ENCODE assay signal across 21 cellular contexts in the genomic region with DNA sequence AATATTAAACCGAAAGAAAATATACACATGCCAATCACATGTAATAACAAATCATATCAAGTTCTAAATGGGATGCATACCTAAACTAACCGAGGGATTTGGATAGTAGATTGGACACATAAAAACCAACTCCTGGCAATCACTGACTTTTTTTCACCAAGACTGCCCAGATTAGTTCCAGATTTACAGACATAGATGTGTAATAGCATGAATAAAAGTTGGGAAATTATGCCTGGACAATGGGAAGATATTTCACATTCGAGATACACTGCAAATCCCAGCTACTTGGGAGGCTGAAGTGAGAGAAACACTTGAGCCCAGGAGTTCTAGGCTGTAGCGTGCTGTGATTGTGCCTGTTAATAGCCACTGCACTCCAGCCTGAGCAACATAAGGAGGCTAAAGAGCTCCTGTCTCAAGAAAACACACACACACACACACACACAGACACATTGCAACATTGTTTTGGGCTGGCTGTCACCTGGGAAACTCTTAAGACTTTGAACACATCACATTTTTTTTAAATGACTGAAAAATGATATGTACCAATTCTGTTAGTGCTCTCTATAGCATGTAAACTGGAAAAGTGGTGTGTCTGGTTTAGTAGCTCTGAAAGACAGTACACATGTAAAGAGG. TPM values are rescaled to one million over a fixed set of nuclear protein-coding genes. Genes with fewer than 3 reads are reported as not detected.
DNase-seq lines count a peak whose midpoint lies in the region; ATAC-seq, FAIRE-seq and TF ChIP-seq lines count a peak whose summit lies in the region.
"Had no signal": no experiment of that assay in that cellular context is flagged by ENCODE, and none has a peak within 500 bp of the region (broad histone marks: within the 10 kb centered on the region; RNA-seq: fewer than 3 reads in every experiment).

No MANE protein-coding gene starts in this region.

- no peak overlapping the region for H3K4me3 ChIP-seq in A549
- no peak overlapping the region for H3K4me3 ChIP-seq in astrocyte (ENCODE audit: insufficient read depth, low read depth, low read length)
- H3K4me3 ChIP-seq in fibroblast of mammary gland (ENCODE audit: control insufficient read depth, low read depth, low read length): no peak overlapping the region
- H3K4me3 ChIP-seq: SK-N-MC had no signal

- ATAC-seq in A549 (no peak), foreskin keratinocyte (no peak)

- 43% methylated on average over 4 of the region's 4 CpGs for WGBS in A549 (ENCODE audit: missing lambda C conversion rate)

- H3K4me1 Mint-ChIP-seq in astrocyte (ENCODE audit: low read depth, unreplicated experiment): peaks cover 10% of the 10 kb centered on the region

- TF ChIP-seq EP300 in A549 (IDR thresholded peaks at IDR 0.05): no peak

- DNase-seq in A549 (ENCODE audit: low read depth in 1 of 2, low spot score in 1 of 2) (peak in 1 of 2 experiments; percentile 5), LHCN-M2 (ENCODE audit: low read depth) (peak; percentile 53), astrocyte (ENCODE audit: low read depth) (no peak), fibroblast of mammary gland (ENCODE audit: low read depth) (peak; percentile 59), hepatic stellate cell (ENCODE audit: low spot score) (no peak), foreskin keratinocyte (no peak), HPDE6-E6E7 (ENCODE audit: extremely low spot score) (no peak), NCI-H748 (lab: John Stamatoyannopoulos, UW; ENCODE audit: unreplicated experiment) (no peak)
- DNase-seq: DMS79 treated with DMSO at 0.1 percent for 48 hours; NCI-H1436 treated with DMSO at 0.1 percent for 48 hours; NCI-H2029; NCI-H748 treated with DMSO at 0.1 percent for 48 hours; NK-92 treated with Interleukin-12 subunit alpha and Interleukin-12 subunit beta, amount 100 ng/mL, for 24 hours; SHP77 had no signal

- no peaks in the 10 kb centered on the region for H3K9me3 Mint-ChIP-seq in astrocyte (ENCODE audit: unreplicated experiment)

- H3K4me1 ChIP-seq in A549: no peaks in the 10 kb centered on the region
- H3K4me1 ChIP-seq in astrocyte (ENCODE audit: insufficient read depth, low read length): no peaks in the 10 kb centered on the region
- H3K4me1 ChIP-seq in foreskin keratinocyte: no peaks in the 10 kb centered on the region

- POLR2A ChIA-PET in A549 (lab: Yijun Ruan, JAX): no interaction called here

- H3K79me2 ChIP-seq in astrocyte (ENCODE audit: insufficient read depth, low read length): no peaks in the 10 kb centered on the region

- H3K27me3 Mint-ChIP-seq in astrocyte (ENCODE audit: low read depth, unreplicated experiment): peaks cover under 1% of the 10 kb centered on the region

- no peak for TF ChIP-seq CTCF in A549 (IDR thresholded peaks at IDR 0.05)
- no peak for TF ChIP-seq CTCF in astrocyte (IDR thresholded peaks at IDR 0.05; ENCODE audit: insufficient read depth, low read depth, low read length)
- no peak for TF ChIP-seq CTCF in fibroblast of mammary gland (conservative IDR thresholded peaks at IDR 0.05; ENCODE audit: control insufficient read depth, insufficient read depth, low read depth, low read length)
- TF ChIP-seq CTCF in foreskin keratinocyte (conservative IDR thresholded peaks at IDR 0.05): no peak

- FAIRE-seq in A549 (lab: Jason Lieb, UNC) (peak; percentile 96), astrocyte (lab: Jason Lieb, UNC) (peak; percentile 74)
- FAIRE-seq: A204.1, D721Med, H54 had no signal

- no peak overlapping the region for H2AFZ ChIP-seq in astrocyte (ENCODE audit: low read depth, low read length)

- H3K9ac ChIP-seq in astrocyte (ENCODE audit: low read length): no peak overlapping the region
- H3K9ac ChIP-seq: KMS-11 had no signal

- no peak for TF ChIP-seq POLR2A in A549 (IDR thresholded peaks at IDR 0.05; ENCODE audit: low read length)

- no peaks in the 10 kb centered on the region for H3K27me3 ChIP-seq in astrocyte (ENCODE audit: insufficient read depth, low read length)
- H3K27me3 ChIP-seq in foreskin keratinocyte: no peaks in the 10 kb centered on the region

- H3K9me3 ChIP-seq in A549 (no peaks in the 10 kb centered on the region), astrocyte (ENCODE audit: insufficient read depth, low read depth, low read length) (no peaks in the 10 kb centered on the region)

- no peak overlapping the region for H3K4me3 Mint-ChIP-seq in astrocyte (ENCODE audit: unreplicated experiment)

- no peaks in the 10 kb centered on the region for H3K36me3 Mint-ChIP-seq in astrocyte (ENCODE audit: low read depth, unreplicated experiment)

- no peak overlapping the region for H3K27ac Mint-ChIP-seq in astrocyte (ENCODE audit: unreplicated experiment)

- H3K36me3 ChIP-seq in astrocyte (ENCODE audit: insufficient read depth, low read length): no peaks in the 10 kb centered on the region

- CTCF ChIA-PET in A549 (lab: Yijun Ruan, JAX): no interaction called here

- TF ChIP-seq RAD21 in A549 (conservative IDR thresholded peaks at IDR 0.05 in 1 of 2, IDR thresholded peaks at IDR 0.05 in 1 of 2): no peak

- no peak overlapping the region for H3K27ac ChIP-seq in A549
- H3K27ac ChIP-seq in astrocyte (ENCODE audit: low read depth, low read length): no peak overlapping the region
- no peak overlapping the region for H3K27ac ChIP-seq in foreskin keratinocyte
- H3K27ac ChIP-seq: C4-2B, KMS-11, SK-N-MC had no signal

- H3K4me2 ChIP-seq in A549: no peak overlapping the region
- H3K4me2 ChIP-seq in astrocyte (ENCODE audit: low read length): no peak overlapping the region
- H3K4me2 ChIP-seq: KMS-11 had no signal

- H4K20me1 ChIP-seq in astrocyte (ENCODE audit: insufficient read depth, low read length): no peaks in the 10 kb centered on the region

TF ChIP-seq in A549, 52 proteins besides CTCF, POLR2A, EP300 and RAD21:
- no peak for TF ChIP-seq RCOR1 (IDR thresholded peaks at IDR 0.05; ENCODE audit: low read depth, low read length)
- TF ChIP-seq BHLHE40 (IDR thresholded peaks at IDR 0.05; ENCODE audit: low read depth, low read length): no peak
- TF ChIP-seq, protein P1, sequence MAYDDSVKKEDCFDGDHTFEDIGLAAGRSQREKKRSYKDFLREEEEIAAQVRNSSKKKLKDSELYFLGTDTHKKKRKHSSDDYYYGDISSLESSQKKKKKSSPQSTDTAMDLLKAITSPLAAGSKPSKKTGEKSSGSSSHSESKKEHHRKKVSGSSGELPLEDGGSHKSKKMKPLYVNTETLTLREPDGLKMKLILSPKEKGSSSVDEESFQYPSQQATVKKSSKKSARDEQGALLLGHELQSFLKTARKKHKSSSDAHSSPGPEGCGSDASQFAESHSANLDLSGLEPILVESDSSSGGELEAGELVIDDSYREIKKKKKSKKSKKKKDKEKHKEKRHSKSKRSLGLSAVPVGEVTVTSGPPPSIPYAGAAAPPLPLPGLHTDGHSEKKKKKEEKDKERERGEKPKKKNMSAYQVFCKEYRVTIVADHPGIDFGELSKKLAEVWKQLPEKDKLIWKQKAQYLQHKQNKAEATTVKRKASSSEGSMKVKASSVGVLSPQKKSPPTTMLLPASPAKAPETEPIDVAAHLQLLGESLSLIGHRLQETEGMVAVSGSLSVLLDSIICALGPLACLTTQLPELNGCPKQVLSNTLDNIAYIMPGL (CRISPR knock-in tag; IDR thresholded peaks at IDR 0.05; ENCODE audit: borderline replicate concordance): no peak
- TF ChIP-seq MYC (IDR thresholded peaks at IDR 0.05; ENCODE audit: borderline replicate concordance, low read length): no peak
- no peak for TF ChIP-seq EHMT2 (IDR thresholded peaks at IDR 0.05; ENCODE audit: low read depth)
- TF ChIP-seq SMC3 (IDR thresholded peaks at IDR 0.05): no peak
- TF ChIP-seq FOXS1 (CRISPR knock-in tag; IDR thresholded peaks at IDR 0.05): no peak
- TF ChIP-seq GATA3 (IDR thresholded peaks at IDR 0.05; ENCODE audit: borderline replicate concordance): no peak
- TF ChIP-seq CBX8 (IDR thresholded peaks at IDR 0.05): no peak
- no peak for TF ChIP-seq ZC3H11A (IDR thresholded peaks at IDR 0.05)
- TF ChIP-seq ESRRA (IDR thresholded peaks at IDR 0.05; ENCODE audit: borderline replicate concordance, low read length): no peak
- TF ChIP-seq MAZ (IDR thresholded peaks at IDR 0.05; ENCODE audit: borderline replicate concordance, low read depth, low read length): no peak
- no peak for TF ChIP-seq TFCP2L1 (CRISPR knock-in tag; IDR thresholded peaks at IDR 0.05)
- no peak for TF ChIP-seq MAFK (IDR thresholded peaks at IDR 0.05; ENCODE audit: partially characterized antibody)
- TF ChIP-seq HOXB5 (CRISPR knock-in tag; IDR thresholded peaks at IDR 0.05): no peak

RNA-seq across cellular contexts. Expression of a gene that starts 5.7 kb away (rescaled TPM):
- polyA plus RNA-seq in A549 (2011; rRNA removed): 0.03 and 0.04 TPM in 2 replicates
- polyA plus RNA-seq in A549 (2012; cell fraction: cytosol; rRNA removed): not detected in 2 replicates
- polyA plus RNA-seq in A549 (2012; cell fraction: nucleus; rRNA removed): 0.06 and 0.17 TPM in 2 replicates
- 0.08 TPM in 1 of 3 replicates, not detected in the others for polyA plus RNA-seq in A549 (2017; fragmentation: RNase III; extraction: RNeasy Plus Mini Kit Qiagen cat#74134 plus additional on column Dnase treatment)
- polyA minus RNA-seq in A549 (2011; rRNA and poly(A)+ RNA removed): not detected in 2 replicates
- total RNA-seq in LHCN-M2 (2014; rRNA removed): 0.11 and 0.38 TPM in 2 replicates
- polyA plus RNA-seq in LHCN-M2 (2012): 0.26 TPM
- total RNA-seq in astrocyte: 0.07 TPM in 1 of 2 replicates, not detected in the other
- 0.07 and 0.11 TPM in 2 replicates for total RNA-seq in foreskin keratinocyte
- polyA plus RNA-seq in foreskin keratinocyte: not detected in 2 replicates
- total RNA-seq: MCF 10A had no signal

Comparison
In these comparisons a context has a peak if more than half of its experiments do, and no peak if none do; other contexts are left out.
1. DNase-seq: peak in LHCN-M2 (single experiment) and fibroblast of mammary gland (single experiment); none in astrocyte (single experiment), hepatic stellate cell (single experiment), foreskin keratinocyte (0 of 2), HPDE6-E6E7 (single experiment) and NCI-H748 (single experiment).